25 cellular contexts compared by ENCODE assay signal in the genomic region with DNA sequence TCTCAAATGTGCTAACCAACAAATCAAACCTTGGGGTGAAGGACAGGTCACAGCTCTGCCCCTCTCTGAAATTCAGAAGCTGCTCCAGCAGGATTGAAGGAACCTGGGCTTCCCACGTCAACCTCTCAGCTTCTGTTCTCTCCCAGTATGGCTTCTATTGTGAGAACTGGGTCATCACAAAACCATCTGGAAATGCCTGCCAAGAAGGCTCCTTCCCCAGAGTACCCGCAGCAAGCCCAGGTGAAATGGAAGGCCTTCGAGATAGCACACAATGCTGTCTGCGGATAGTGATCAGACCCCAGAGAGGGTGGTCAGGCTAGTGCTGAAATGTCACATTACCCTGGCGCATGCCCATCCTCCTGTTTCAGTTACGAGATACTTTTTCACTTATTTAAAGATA. TPM values are rescaled to one million over a fixed set of nuclear protein-coding genes. Genes with fewer than 3 reads are reported as not detected.
"Had no signal": no experiment of that assay in that cellular context is flagged by ENCODE, and none has a peak within 500 bp of the region (broad histone marks: within the 10 kb centered on the region; RNA-seq: fewer than 3 reads in every experiment).

No MANE protein-coding gene starts in this region.

- DNase-seq: activated CD4-positive, alpha-beta T cell treated with anti-CD3 and anti-CD28 coated beads for 48 hours; activated CD4-positive, alpha-beta T cell treated with anti-CD3 and anti-CD28 coated beads, Interleukin-2, amount 50 U/mL, for 1 hour; activated CD4-positive, alpha-beta T cell treated with anti-CD3 and anti-CD28 coated beads, Interleukin-2, amount 50 U/mL, for 48 hours; activated CD4-positive, CD25-positive, alpha-beta regulatory T cell; activated CD8-positive, alpha-beta memory T cell treated with anti-CD3 and anti-CD28 coated beads for 24 hours; activated CD8-positive, alpha-beta T cell treated with anti-CD3 and anti-CD28 coated beads for 36 hours; activated effector memory CD4-positive, alpha-beta T cell treated with Interleukin-2 at 50 U/mL for 16 hours; activated gamma-delta T cell treated with Interleukin-2 at 50 U/mL for 16 hours; activated naive CD4-positive, alpha-beta T cell treated with anti-CD3 and anti-CD28 coated beads, Interleukin-2, amount 50 U/mL, for 16 hours; activated naive CD4-positive, alpha-beta T cell treated with Interleukin-2 at 50 U/mL for 16 hours; activated T-cell treated with anti-CD3 and anti-CD28 coated beads, Interleukin-2, amount 50 U/mL, for 4 hours; amniotic stem cell; anterior cingulate cortex; brain microvascular endothelial cell; caudate nucleus; cerebellar nuclear complex; effector memory CD8-positive, alpha-beta T cell; esophagus squamous epithelium; foreskin melanocyte; T-helper 2 cell had no signal

- ATAC-seq: activated CD8-positive, alpha-beta T cell treated with anti-CD3 and anti-CD28 coated beads for 36 hours; activated T-cell treated with anti-CD3 and anti-CD28 coated beads, Interleukin-2, amount 50 U/mL, for 4 hours; activated T-helper 17 cell treated with anti-CD3 and anti-CD28 coated beads, Interleukin-2, amount 50 U/mL, for 72 hours; effector memory CD8-positive, alpha-beta T cell; gastroesophageal sphincter had no signal

- H3K4me3 ChIP-seq: coronary artery, dorsolateral prefrontal cortex, esophagus squamous epithelium, gastroesophageal sphincter had no signal

- H3K27ac ChIP-seq: brain microvascular endothelial cell, coronary artery, dorsolateral prefrontal cortex, esophagus squamous epithelium, gastroesophageal sphincter had no signal

- H3K4me1 ChIP-seq: gastroesophageal sphincter had no signal

- H3K36me3 ChIP-seq: brain microvascular endothelial cell, esophagus squamous epithelium, gastroesophageal sphincter had no signal

- H3K27me3 ChIP-seq: brain microvascular endothelial cell had no signal

- H3K9me3 ChIP-seq: esophagus squamous epithelium, gastroesophageal sphincter had no signal

RNA-seq across cellular contexts. Expression of gene PROSER2, which starts 16.4 kb away (rescaled TPM):
- total RNA-seq: T-helper 1 cell treated with Interleukin-12 subunit alpha and Interleukin-12 subunit beta and Interleukin-4 antibody, amounts not matched to agents 30 ng/mL and 1 ng/mL, for 36 hours had no signal
